In the genomic region with DNA sequence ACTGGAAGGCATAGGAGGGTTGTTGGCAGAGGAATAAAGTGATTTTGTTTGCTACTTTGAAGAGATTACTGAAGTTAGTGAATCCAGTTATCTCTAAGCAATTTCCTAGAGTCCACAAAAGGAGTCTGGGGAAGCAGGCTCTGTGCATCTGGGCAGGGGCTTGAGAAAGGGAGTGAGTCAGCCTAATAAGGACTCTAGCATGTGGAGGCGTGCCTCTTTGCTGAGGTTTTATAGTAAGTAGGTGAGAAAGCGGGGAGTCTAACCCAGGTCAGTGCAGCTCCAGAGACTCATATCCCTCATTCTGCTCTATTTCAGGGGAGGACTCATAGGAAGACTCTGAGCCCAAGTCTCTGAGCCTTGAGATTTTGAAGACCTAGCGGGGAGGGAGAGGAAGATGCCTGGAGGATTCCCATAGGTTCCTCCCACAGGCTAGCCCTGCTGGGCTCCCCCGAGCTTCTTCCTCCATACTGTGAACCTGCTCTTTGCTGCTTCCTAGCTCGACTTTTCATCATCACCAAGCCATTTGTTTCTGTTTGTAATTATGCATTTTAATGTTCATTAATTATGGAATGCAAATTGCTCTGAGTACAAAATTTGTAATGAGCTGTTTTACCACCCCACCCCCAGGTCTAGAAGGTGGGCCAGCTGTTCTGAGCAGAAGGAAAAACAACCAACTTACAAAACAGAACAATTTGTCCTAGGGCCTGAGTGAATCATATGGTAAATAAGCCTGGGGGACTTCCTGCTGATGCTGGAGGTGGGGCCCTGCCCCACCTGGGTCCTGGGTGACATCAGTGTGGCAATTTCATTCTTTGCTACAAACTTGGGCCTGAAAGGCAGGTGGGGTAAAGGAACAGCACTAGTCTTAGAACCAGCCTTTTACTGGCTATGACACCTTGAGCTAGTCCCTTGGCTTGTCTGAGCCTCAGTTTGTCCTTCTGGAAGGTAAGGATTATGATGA, we compare ENCODE assay signal across 13 cellular contexts.
DNase-seq lines count a peak whose midpoint lies in the region; ATAC-seq and TF ChIP-seq lines count a peak whose summit lies in the region.
"Had no signal": no experiment of that assay in that cellular context is flagged by ENCODE, and none has a peak within 500 bp of the region (broad histone marks: within the 10 kb centered on the region; RNA-seq: fewer than 3 reads in every experiment).

No MANE protein-coding gene starts in this region.

- H3F3A ChIP-seq in neural progenitor cell (ENCODE audit: low read depth), result peaks cover 3% of the 10 kb centered on the region

- no peaks in the 10 kb centered on the region for H3K36me3 ChIP-seq in neural progenitor cell
- no peaks in the 10 kb centered on the region for H3K36me3 ChIP-seq in heart right ventricle
- H3K36me3 ChIP-seq: cardiac muscle cell had no signal

- H3K9ac ChIP-seq in neural progenitor cell, result no peak overlapping the region

- DNase-seq in DMS53 treated with DMSO at 0.1 percent for 48 hours (lab: John Stamatoyannopoulos, UW; ENCODE audit: unreplicated experiment) (peak; percentile 19), NCI-H69 (lab: John Stamatoyannopoulos, UW) (peak; percentile 97), neural progenitor cell (ENCODE audit: low spot score) (peak; percentile 12), heart right ventricle (no peak)
- DNase-seq in activated T-helper 2 cell treated with anti-CD3 and anti-CD28 coated beads, Interferon-gamma antibody, Interleukin-2, Interleukin-4, amounts not matched to agents 10 μg/mL and 5 μg/mL and 100 μg/mL, durations not matched to agents 14 hours and 24 hours and 36 hours (ENCODE audit: low spot score), result no peak
- DNase-seq: activated naive CD4-positive, alpha-beta T cell treated with Interleukin-2 at 50 U/mL for 16 hours; DND-41; NCI-H1092; stimulated activated CD8-positive, alpha-beta memory T cell treated with anti-CD3 and anti-CD28 coated beads, Interleukin-4, amount 100 ng/mL, for 48 hours had no signal

- no peaks in the 10 kb centered on the region for H3K27me3 Mint-ChIP-seq in neural progenitor cell (ENCODE audit: insufficient read depth, low read depth)
- H3K27me3 Mint-ChIP-seq in activated T-helper 2 cell treated with anti-CD3 and anti-CD28 coated beads, Interferon-gamma antibody, Interleukin-2, Interleukin-4, amounts not matched to agents 10 μg/mL and 5 μg/mL and 100 μg/mL, durations not matched to agents 14 hours and 24 hours and 36 hours (ENCODE audit: low read depth), result no peaks in the 10 kb centered on the region

- H4K20me1 ChIP-seq in neural progenitor cell (ENCODE audit: low read depth), result no peaks in the 10 kb centered on the region

- H3K4me1 ChIP-seq in neural progenitor cell (peaks cover 9% of the 10 kb centered on the region), heart right ventricle (no peaks in the 10 kb centered on the region)

- TF ChIP-seq CTCF in neural progenitor cell (IDR thresholded peaks at IDR 0.05) (no peak), heart right ventricle (IDR thresholded peaks at IDR 0.05) (no peak)

- H3K79me2 ChIP-seq in neural progenitor cell (ENCODE audit: low read depth), result no peaks in the 10 kb centered on the region

- no peak overlapping the region for H3K4me3 ChIP-seq in neural progenitor cell
- no peak overlapping the region for H3K4me3 ChIP-seq in heart right ventricle
- H3K4me3 ChIP-seq: cardiac muscle cell had no signal

- no peaks in the 10 kb centered on the region for H3K36me3 Mint-ChIP-seq in neural progenitor cell
- no peaks in the 10 kb centered on the region for H3K36me3 Mint-ChIP-seq in activated T-helper 2 cell treated with anti-CD3 and anti-CD28 coated beads, Interferon-gamma antibody, Interleukin-2, Interleukin-4, amounts not matched to agents 10 μg/mL and 5 μg/mL and 100 μg/mL, durations not matched to agents 14 hours and 24 hours and 36 hours (ENCODE audit: low read depth)

- H3K4me2 ChIP-seq in neural progenitor cell, result peak overlapping the region; percentile 12

- ATAC-seq in esophagus mucosa (peak; percentile 96), heart right ventricle (no peak), HG03571 (IDR thresholded peaks at IDR 0.05; ENCODE audit: unreplicated experiment) (no peak), HG02678 (IDR thresholded peaks at IDR 0.05; ENCODE audit: unreplicated experiment) (no peak)

- peaks cover 16% of the 10 kb centered on the region for H3K4me1 Mint-ChIP-seq in neural progenitor cell
- no peaks in the 10 kb centered on the region for H3K4me1 Mint-ChIP-seq in activated T-helper 2 cell treated with anti-CD3 and anti-CD28 coated beads, Interferon-gamma antibody, Interleukin-2, Interleukin-4, amounts not matched to agents 10 μg/mL and 5 μg/mL and 100 μg/mL, durations not matched to agents 14 hours and 24 hours and 36 hours (ENCODE audit: low read depth)

- WGBS in heart right ventricle, 2 donors, result 49 to 51% methylated on average over 5 of the region's 5 CpGs

- intact Hi-C loops in activated T-helper 2 cell treated with anti-CD3 and anti-CD28 coated beads, Interferon-gamma antibody, Interleukin-2, Interleukin-4, amounts not matched to agents 10 μg/mL and 5 μg/mL and 100 μg/mL, durations not matched to agents 14 hours and 24 hours and 36 hours (cut with micrococcal nuclease), result no loop called here
- intact Hi-C loops in heart right ventricle (cut with DNase I), result no loop called here

- H3K9me3 ChIP-seq in neural progenitor cell (ENCODE audit: low read depth), result no peaks in the 10 kb centered on the region
- no peaks in the 10 kb centered on the region for H3K9me3 ChIP-seq in heart right ventricle

- no peak overlapping the region for H3K27ac ChIP-seq in neural progenitor cell
- H3K27ac ChIP-seq in heart right ventricle, result no peak overlapping the region
- H3K27ac ChIP-seq: cardiac muscle cell had no signal

- H2AFZ ChIP-seq in neural progenitor cell (replicated peaks), result peak overlapping the region; percentile 32

- peaks cover 11% of the 10 kb centered on the region for H3K9me3 Mint-ChIP-seq in neural progenitor cell
- H3K9me3 Mint-ChIP-seq in activated T-helper 2 cell treated with anti-CD3 and anti-CD28 coated beads, Interferon-gamma antibody, Interleukin-2, Interleukin-4, amounts not matched to agents 10 μg/mL and 5 μg/mL and 100 μg/mL, durations not matched to agents 14 hours and 24 hours and 36 hours, result no peaks in the 10 kb centered on the region

- H3K4me3 Mint-ChIP-seq in neural progenitor cell, result no peak overlapping the region
- no peak overlapping the region for H3K4me3 Mint-ChIP-seq in activated T-helper 2 cell treated with anti-CD3 and anti-CD28 coated beads, Interferon-gamma antibody, Interleukin-2, Interleukin-4, amounts not matched to agents 10 μg/mL and 5 μg/mL and 100 μg/mL, durations not matched to agents 14 hours and 24 hours and 36 hours (ENCODE audit: low read depth)

- H3K27ac Mint-ChIP-seq in neural progenitor cell, result no peak overlapping the region
- no peak overlapping the region for H3K27ac Mint-ChIP-seq in activated T-helper 2 cell treated with anti-CD3 and anti-CD28 coated beads, Interferon-gamma antibody, Interleukin-2, Interleukin-4, amounts not matched to agents 10 μg/mL and 5 μg/mL and 100 μg/mL, durations not matched to agents 14 hours and 24 hours and 36 hours

- H3K27me3 ChIP-seq in neural progenitor cell (no peaks in the 10 kb centered on the region), heart right ventricle (peaks cover 0 to 22% (median 0%) of the 10 kb centered on the region in 7 donors)
- H3K27me3 ChIP-seq: cardiac muscle cell had no signal

Comparison
In these comparisons a context has a peak if more than half of its experiments do, and no peak if none do; other contexts are left out.
1. DNase-seq: peak in DMS53 treated with DMSO at 0.1 percent for 48 hours (single experiment), NCI-H69 (single experiment) and neural progenitor cell (single experiment); none in activated T-helper 2 cell treated with anti-CD3 and anti-CD28 coated beads, Interferon-gamma antibody, Interleukin-2, Interleukin-4, amounts not matched to agents 10 μg/mL and 5 μg/mL and 100 μg/mL, durations not matched to agents 14 hours and 24 hours and 36 hours (single experiment) and heart right ventricle (0 of 2).